Comparison of ENCODE assay signal across 22 cellular contexts in the genomic region with DNA sequence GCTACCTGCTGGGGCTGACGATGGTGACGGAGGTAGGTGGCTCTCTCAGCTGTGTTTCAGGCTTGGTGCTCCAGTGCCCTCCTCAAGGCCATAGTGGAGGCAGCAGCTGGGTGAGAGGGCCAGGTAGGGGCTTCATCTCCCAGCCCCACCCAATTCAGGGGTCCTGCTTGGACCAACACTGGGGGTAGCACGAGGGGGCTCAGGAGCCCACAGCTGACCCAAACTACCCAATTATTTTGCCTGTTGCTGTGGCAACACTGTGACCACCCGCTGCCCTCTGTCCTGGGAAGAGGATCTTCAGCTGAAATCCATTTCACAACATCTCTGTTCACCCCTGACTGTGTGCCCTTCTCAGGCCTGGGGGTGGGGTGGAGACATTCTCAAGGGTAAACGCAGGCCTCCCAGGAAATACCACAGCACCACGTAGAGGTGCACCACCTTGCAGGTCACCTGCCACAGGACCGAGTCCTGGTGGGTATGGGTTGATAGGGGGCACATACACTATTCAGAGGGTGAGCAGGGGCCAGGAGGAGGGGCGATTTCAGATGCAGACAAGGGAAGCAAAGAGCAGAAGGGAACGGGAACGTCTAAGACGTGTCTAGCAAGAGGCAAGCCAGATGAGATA.
"Had no signal": no experiment of that assay in that cellular context is flagged by ENCODE, and none has a peak within 500 bp of the region (broad histone marks: within the 10 kb centered on the region; RNA-seq: fewer than 3 reads in every experiment).

No MANE protein-coding gene starts in this region.

- H3K79me2 ChIP-seq: parathyroid adenoma had no signal

- DNase-seq: cerebellar nuclear complex; colonic mucosa; dermis blood vessel endothelial cell; esophagus squamous epithelium; foreskin fibroblast; glutamatergic neuron; islet precursor cell; occipital lobe; retina; stimulated activated CD4-positive, alpha-beta T cell treated with anti-CD3 and anti-CD28 coated beads, Interleukin-2, amount 100 ng/mL, for 24 hours; stimulated activated CD4-positive, alpha-beta T cell treated with anti-CD3 and anti-CD28 coated beads, Interleukin-4, amount 100 ng/mL, for 4 hours; stimulated activated naive CD4-positive, alpha-beta T cell; stomach; substantia nigra; transverse colon had no signal

- H3K27me3 ChIP-seq: colonic mucosa, esophagus squamous epithelium, gastroesophageal sphincter, stomach, transverse colon had no signal

- H3K9me3 ChIP-seq: colonic mucosa, esophagus squamous epithelium, gastroesophageal sphincter, psoas muscle, stomach, thoracic aorta, transverse colon had no signal

- H3K9ac ChIP-seq: parathyroid adenoma had no signal

- H3K36me3 ChIP-seq: colonic mucosa had no signal

- H3K4me3 ChIP-seq: colonic mucosa, esophagus squamous epithelium, gastroesophageal sphincter, psoas muscle, stomach, thoracic aorta, transverse colon had no signal

- H3K4me3 Mint-ChIP-seq: mesothelial cell of epicardium, nephron had no signal

- H3K27ac ChIP-seq: colonic mucosa, esophagus squamous epithelium, gastroesophageal sphincter, parathyroid adenoma, psoas muscle, stomach, thoracic aorta, transverse colon had no signal

- H2AFZ ChIP-seq: parathyroid adenoma had no signal

- ATAC-seq: gastroesophageal sphincter, psoas muscle, sciatic nerve had no signal

- H3K9me3 Mint-ChIP-seq: nephron had no signal

- H3K4me1 ChIP-seq: colonic mucosa, parathyroid adenoma, transverse colon had no signal

- H3K27ac Mint-ChIP-seq: mesothelial cell of epicardium had no signal
